ENCODE assay signal across 34 cellular contexts in the genomic region with DNA sequence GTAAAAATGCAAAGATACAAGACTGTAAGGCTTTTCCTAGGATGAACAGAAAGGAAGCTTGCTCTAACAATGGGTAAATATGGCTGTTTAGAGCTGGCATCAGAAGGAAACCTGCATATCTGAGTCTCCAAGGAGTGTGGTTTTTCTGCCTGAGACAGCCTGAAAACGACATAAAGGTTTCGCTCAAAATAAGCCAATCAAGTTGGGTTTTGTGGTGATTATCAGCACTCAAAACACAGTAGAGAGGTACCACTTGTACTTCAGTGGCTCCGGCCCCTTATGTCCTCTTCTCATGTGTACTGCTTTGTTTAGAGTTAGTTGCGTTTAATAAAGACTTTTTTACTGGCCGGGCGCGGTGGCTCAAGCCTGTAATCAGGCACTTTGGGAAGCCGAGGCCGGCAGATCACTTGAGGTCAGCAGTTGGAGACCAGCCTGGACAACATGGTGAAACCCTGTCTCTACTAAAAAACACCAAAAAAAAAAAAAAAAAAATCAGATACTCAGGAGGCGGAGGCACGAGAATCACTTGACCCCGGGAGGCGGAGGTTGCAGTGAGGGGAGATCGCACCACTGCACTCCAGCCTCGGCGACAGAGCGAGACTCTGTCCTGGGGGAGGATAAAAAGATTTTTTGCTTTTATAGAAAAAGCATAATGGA. TPM values are rescaled to one million over a fixed set of nuclear protein-coding genes. Genes with fewer than 3 reads are reported as not detected.
DNase-seq lines count a peak whose midpoint lies in the region; ATAC-seq, FAIRE-seq and TF ChIP-seq lines count a peak whose summit lies in the region.
"Had no signal": no experiment of that assay in that cellular context is flagged by ENCODE, and none has a peak within 500 bp of the region (broad histone marks: within the 10 kb centered on the region; RNA-seq: fewer than 3 reads in every experiment).

No MANE protein-coding gene starts in this region.

- H3K36me3 ChIP-seq in right atrium auricular region (no peaks in the 10 kb centered on the region), left lung (no peaks in the 10 kb centered on the region), rectal smooth muscle tissue (ENCODE audit: control insufficient read depth, insufficient read depth, low read length) (no peaks in the 10 kb centered on the region)
- H3K36me3 ChIP-seq: ascending aorta, gastroesophageal sphincter, neutrophil, sigmoid colon had no signal

- no peak overlapping the region for H3K4me3 ChIP-seq in right cardiac atrium (ENCODE audit: low read length)
- H3K4me3 ChIP-seq in right atrium auricular region = no peak overlapping the region
- H3K4me3 ChIP-seq in left lung = peak overlapping the region in 1 of 2 donors; percentile 3
- peak overlapping the region; percentile 1 for H3K4me3 ChIP-seq in rectal smooth muscle tissue (ENCODE audit: low read length)
- H3K4me3 ChIP-seq: A549, ascending aorta, gastroesophageal sphincter, sigmoid colon had no signal

- no peak for FAIRE-seq in urothelium cell line (lab: Jason Lieb, UNC)
- FAIRE-seq: A549, GM18507, GM19239 had no signal

- peak; percentile 38 to 74 (median 48) for DNase-seq in right cardiac atrium
- no peak for DNase-seq in right atrium auricular region (ENCODE audit: low spot score)
- DNase-seq in left lung = no peak
- no peak for DNase-seq in NCI-H1092 treated with DMSO at 0.1 percent for 48 hours (lab: John Stamatoyannopoulos, UW)
- no peak for DNase-seq in urothelium cell line (ENCODE audit: low spot score)
- DNase-seq in DMS53 treated with DMSO at 0.1 percent for 48 hours (lab: John Stamatoyannopoulos, UW; ENCODE audit: unreplicated experiment) = no peak
- DNase-seq in stimulated activated CD4-positive, alpha-beta T cell treated with anti-CD3 and anti-CD28 coated beads, Interleukin-15, amount 100 ng/mL, for 24 hours = no peak
- DNase-seq: activated B cell treated with CpG ODN at 0.5 μM for 24 hours; activated CD4-positive, alpha-beta T cell treated with anti-CD3 and anti-CD28 coated beads, Interleukin-2, amount 50 U/mL, for 1 hour; activated CD8-positive, alpha-beta memory T cell treated with anti-CD3 and anti-CD28 coated beads, Interleukin-2, amount 10 ng/mL, durations not matched to agents 7 days and 5 days; activated gamma-delta T cell treated with Interleukin-2 at 50 U/mL for 16 hours; activated naive CD8-positive, alpha-beta T cell treated with anti-CD3 and anti-CD28 coated beads, Interleukin-2, amount 10 ng/mL, durations not matched to agents 7 days and 5 days; activated T-cell treated with anti-CD3 and anti-CD28 coated beads, Interleukin-2, amount 50 U/mL, for 4 hours; AML-193; CD4-positive, alpha-beta memory T cell; effector CD4-positive, alpha-beta T cell; EL; GOT3; KG1; kidney glomerular epithelial cell; NCI-H1105; NCI-H1930; NCI-H446; RPMI8226; sigmoid colon; stimulated activated CD4-positive, alpha-beta T cell treated with anti-CD3 and anti-CD28 coated beads, Interleukin-4, amount 100 ng/mL, for 4 hours; T-helper 1 cell had no signal

- intact Hi-C loops in right cardiac atrium (cut with DNase I) = no loop called here
- intact Hi-C loops in left lung (cut with DNase I) = no loop called here

- TF ChIP-seq CTCF in right atrium auricular region (IDR thresholded peaks at IDR 0.05) (no peak), left lung (IDR thresholded peaks at IDR 0.05) (no peak)

- H3K27me3 ChIP-seq in right cardiac atrium (ENCODE audit: control insufficient read depth, insufficient read depth) (no peaks in the 10 kb centered on the region), right atrium auricular region (no peaks in the 10 kb centered on the region), left lung (no peaks in the 10 kb centered on the region), rectal smooth muscle tissue (ENCODE audit: control insufficient read depth, insufficient read depth, low read length) (no peaks in the 10 kb centered on the region)
- H3K27me3 ChIP-seq: ascending aorta, gastroesophageal sphincter, neutrophil, sigmoid colon had no signal

- ATAC-seq in right cardiac atrium (peak; percentile 28 to 38), left lung (peak; percentile 87)
- ATAC-seq: A549; activated CD8-positive, alpha-beta memory T cell treated with anti-CD3 and anti-CD28 coated beads, Interleukin-2, amount 10 ng/mL, durations not matched to agents 7 days and 5 days; activated T-cell treated with anti-CD3 and anti-CD28 coated beads, Interleukin-2, amount 50 U/mL, for 4 hours; gastroesophageal sphincter had no signal

- H3K9me3 ChIP-seq in right cardiac atrium (ENCODE audit: control insufficient read depth, low read length) (no peaks in the 10 kb centered on the region), right atrium auricular region (no peaks in the 10 kb centered on the region), left lung (no peaks in the 10 kb centered on the region)
- H3K9me3 ChIP-seq: A549, ascending aorta, gastroesophageal sphincter, neutrophil, sigmoid colon had no signal

- H3K9ac ChIP-seq in rectal smooth muscle tissue (ENCODE audit: low read length) = no peak overlapping the region

- peaks cover 2% of the 10 kb centered on the region for H3K4me1 ChIP-seq in right cardiac atrium (ENCODE audit: control insufficient read depth, insufficient read depth, low read length)
- H3K4me1 ChIP-seq in right atrium auricular region = no peaks in the 10 kb centered on the region
- no peaks in the 10 kb centered on the region for H3K4me1 ChIP-seq in left lung
- H3K4me1 ChIP-seq in rectal smooth muscle tissue (ENCODE audit: control insufficient read depth, insufficient read depth, low read length) = no peaks in the 10 kb centered on the region
- H3K4me1 ChIP-seq: A549, ascending aorta, gastroesophageal sphincter had no signal

- 68% methylated on average over 17 of the region's 17 CpGs for WGBS in right cardiac atrium

- H3K27ac ChIP-seq in right cardiac atrium (ENCODE audit: low read length) = no peak overlapping the region
- no peak overlapping the region for H3K27ac ChIP-seq in right atrium auricular region
- peak overlapping the region; percentile 15 to 26 for H3K27ac ChIP-seq in left lung
- H3K27ac ChIP-seq in rectal smooth muscle tissue (ENCODE audit: low read depth, low read length) = no peak overlapping the region
- H3K27ac ChIP-seq: A549, ascending aorta, gastroesophageal sphincter, neutrophil, sigmoid colon had no signal

RNA-seq across cellular contexts. Expression of gene KLF9, which starts 39.4 kb away (rescaled TPM):
- 10 to 100 TPM; 59.3 to 76.6 (median 72.6) TPM for total RNA-seq in right cardiac atrium
- polyA plus RNA-seq in right cardiac atrium = 39.5 TPM
- 10 to 100 TPM; 74.1 to 76.7 TPM for total RNA-seq in right atrium auricular region
- 10 to 100 TPM; 25.2 to 42.0 TPM for total RNA-seq in left lung

Comparison
In these comparisons a context has a peak if more than half of its experiments do, and no peak if none do; other contexts are left out.
1. DNase-seq: peak in right cardiac atrium (3 of 3); none in right atrium auricular region (single experiment), left lung (0 of 2), NCI-H1092 treated with DMSO at 0.1 percent for 48 hours (single experiment), urothelium cell line (single experiment), DMS53 treated with DMSO at 0.1 percent for 48 hours (single experiment) and stimulated activated CD4-positive, alpha-beta T cell treated with anti-CD3 and anti-CD28 coated beads, Interleukin-15, amount 100 ng/mL, for 24 hours (single experiment).
2. H3K27ac ChIP-seq: peak in left lung (2 of 2); none in right cardiac atrium (single experiment), right atrium auricular region (0 of 2) and rectal smooth muscle tissue (single experiment).